1 cellular context compared by ENCODE assay signal in genomic region chr14:65296876-65297275, GRCh38.
TF ChIP-seq lines count a peak whose summit lies in the region.

No MANE protein-coding gene starts in this region.

TF ChIP-seq in GM12878, 131 proteins besides CTCF, POLR2A, EP300 and RAD21 (continued from another document):
- TF ChIP-seq, protein P1, sequence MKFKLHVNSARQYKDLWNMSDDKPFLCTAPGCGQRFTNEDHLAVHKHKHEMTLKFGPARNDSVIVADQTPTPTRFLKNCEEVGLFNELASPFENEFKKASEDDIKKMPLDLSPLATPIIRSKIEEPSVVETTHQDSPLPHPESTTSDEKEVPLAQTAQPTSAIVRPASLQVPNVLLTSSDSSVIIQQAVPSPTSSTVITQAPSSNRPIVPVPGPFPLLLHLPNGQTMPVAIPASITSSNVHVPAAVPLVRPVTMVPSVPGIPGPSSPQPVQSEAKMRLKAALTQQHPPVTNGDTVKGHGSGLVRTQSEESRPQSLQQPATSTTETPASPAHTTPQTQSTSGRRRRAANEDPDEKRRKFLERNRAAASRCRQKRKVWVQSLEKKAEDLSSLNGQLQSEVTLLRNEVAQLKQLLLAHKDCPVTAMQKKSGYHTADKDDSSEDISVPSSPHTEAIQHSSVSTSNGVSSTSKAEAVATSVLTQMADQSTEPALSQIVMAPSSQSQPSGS (IDR thresholded peaks at IDR 0.05; ENCODE audit: low read length), result 0 out of 2 replicates have a peak, but pooled peaks have one; percentile 42
- TF ChIP-seq TARDBP (IDR thresholded peaks at IDR 0.05; ENCODE audit: borderline replicate concordance), result no peak
- TF ChIP-seq TAF1 (IDR thresholded peaks at IDR 0.05; ENCODE audit: borderline replicate concordance, low read depth, low read length), result peak; percentile 42; the same call in 1 of the 2 replicates
- no peak for TF ChIP-seq CBX3 (IDR thresholded peaks at IDR 0.05; ENCODE audit: borderline replicate concordance, low read depth)
- TF ChIP-seq POLR2AphosphoS5 (IDR thresholded peaks at IDR 0.05; ENCODE audit: low read length), result peak; percentile 94
- 0 out of 2 replicates have a peak, but pooled peaks have one; percentile 37 for TF ChIP-seq EED (IDR thresholded peaks at IDR 0.05; ENCODE audit: low read depth)
- no peak for TF ChIP-seq RCOR1 (conservative IDR thresholded peaks at IDR 0.05; ENCODE audit: low read depth, low read length)
- no peak; the same call in 1 of the 2 replicates for TF ChIP-seq FOXM1 (IDR thresholded peaks at IDR 0.05; ENCODE audit: low read depth, low read length)
- no peak for TF ChIP-seq WRNIP1 (IDR thresholded peaks at IDR 0.05; ENCODE audit: borderline replicate concordance, low read depth, low read length)
- no peak for TF ChIP-seq ESRRA (IDR thresholded peaks at IDR 0.05; ENCODE audit: low read length)
- TF ChIP-seq NFYA (IDR thresholded peaks at IDR 0.05; ENCODE audit: borderline replicate concordance, low read depth, low read length), result no peak
- TF ChIP-seq ASH2L (IDR thresholded peaks at IDR 0.05; ENCODE audit: borderline replicate concordance, low read depth), result no peak
- no peak for TF ChIP-seq CHD4 (IDR thresholded peaks at IDR 0.05)
- peak; percentile 63; the same call in 1 of the 2 replicates for TF ChIP-seq SPI1 (IDR thresholded peaks at IDR 0.05; ENCODE audit: borderline replicate concordance, insufficient read depth, low read depth, low read length)
- no peak for TF ChIP-seq ZNF217 (IDR thresholded peaks at IDR 0.05)
- TF ChIP-seq HCFC1 (IDR thresholded peaks at IDR 0.05; ENCODE audit: low read length), result no peak
- no peak for TF ChIP-seq TBL1XR1 (IDR thresholded peaks at IDR 0.05; ENCODE audit: low read depth, low read length)
- TF ChIP-seq, protein P2, sequence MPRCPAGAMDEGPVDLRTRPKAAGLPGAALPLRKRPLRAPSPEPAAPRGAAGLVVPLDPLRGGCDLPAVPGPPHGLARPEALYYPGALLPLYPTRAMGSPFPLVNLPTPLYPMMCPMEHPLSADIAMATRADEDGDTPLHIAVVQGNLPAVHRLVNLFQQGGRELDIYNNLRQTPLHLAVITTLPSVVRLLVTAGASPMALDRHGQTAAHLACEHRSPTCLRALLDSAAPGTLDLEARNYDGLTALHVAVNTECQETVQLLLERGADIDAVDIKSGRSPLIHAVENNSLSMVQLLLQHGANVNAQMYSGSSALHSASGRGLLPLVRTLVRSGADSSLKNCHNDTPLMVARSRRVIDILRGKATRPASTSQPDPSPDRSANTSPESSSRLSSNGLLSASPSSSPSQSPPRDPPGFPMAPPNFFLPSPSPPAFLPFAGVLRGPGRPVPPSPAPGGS (IDR thresholded peaks at IDR 0.05; ENCODE audit: borderline replicate concordance, insufficient read depth, low read depth, low read length, poor library complexity, severe bottlenecking), result peak; percentile 16
- TF ChIP-seq PML (IDR thresholded peaks at IDR 0.05; ENCODE audit: low read length), result peak; percentile 70; the same call in 1 of the 2 replicates
